ENCODE assay signal across 1 cellular context in the genomic region with DNA sequence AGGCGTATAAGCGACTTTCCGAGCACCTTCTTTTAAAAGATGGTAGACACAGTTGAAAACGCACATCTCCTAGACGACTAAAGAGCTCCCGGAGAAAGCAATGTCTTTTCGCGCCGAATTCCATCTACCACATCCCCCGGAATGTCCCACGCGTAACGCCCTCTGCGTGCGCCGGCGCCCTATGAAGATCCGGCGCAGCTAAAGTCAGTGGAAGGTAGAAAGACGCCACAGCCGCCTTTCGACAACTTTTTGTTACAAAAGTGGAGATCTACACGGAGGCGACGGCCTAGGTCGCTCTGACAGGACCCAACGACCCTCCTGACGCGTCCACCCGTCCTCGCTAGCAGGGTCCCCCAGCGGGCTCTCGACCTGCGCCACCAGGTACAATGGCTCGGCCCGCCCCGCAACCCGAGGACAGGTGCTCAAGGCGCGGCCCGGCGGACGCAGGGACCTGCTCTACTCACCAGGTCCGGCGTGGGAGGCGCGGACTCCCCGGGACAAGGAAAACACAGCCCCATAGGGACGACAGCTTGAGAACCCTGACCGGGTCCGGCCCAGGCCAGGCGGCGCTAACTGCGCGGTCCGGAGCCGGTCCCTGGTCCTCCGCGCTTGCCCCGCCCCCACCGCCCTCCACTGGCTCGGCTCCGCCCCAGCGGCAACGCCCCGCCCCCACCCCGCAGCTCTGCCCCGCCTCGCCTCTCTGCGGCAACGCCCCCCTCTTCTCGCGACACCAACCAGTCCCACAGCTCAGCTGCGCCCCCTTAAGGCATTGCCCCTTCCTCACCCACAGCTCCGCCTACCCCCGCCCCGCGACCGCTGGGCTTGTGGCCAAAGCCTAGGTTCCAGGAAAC.
TF ChIP-seq lines count a peak whose summit lies in the region.

A gene with protein sequence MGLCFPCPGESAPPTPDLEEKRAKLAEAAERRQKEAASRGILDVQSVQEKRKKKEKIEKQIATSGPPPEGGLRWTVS (minus strand): TSS at position 571 of the 851 bp plus-strand sequence. CDS start 53 bp downstream, at position 518.

TF ChIP-seq in HEK293, 187 proteins besides CTCF, POLR2A, EP300 and RAD21 (continued from another document and continues in another):
- TF ChIP-seq ZNF518A (tag by site-specific recombination; conservative IDR thresholded peaks at IDR 0.05; ENCODE audit: low read depth) (no peak), ZNF544 (tag by site-specific recombination; IDR thresholded peaks at IDR 0.05) (no peak), ZNF10 (tag by site-specific recombination; IDR thresholded peaks at IDR 0.05) (no peak), ZNF785 (tag by site-specific recombination; IDR thresholded peaks at IDR 0.05) (no peak), ZNF140 (tag by site-specific recombination; IDR thresholded peaks at IDR 0.05) (no peak), ZFP69B (tag by site-specific recombination; IDR thresholded peaks at IDR 0.05) (0 out of 2 replicates have a peak, but pooled peaks have one; percentile 37), ZNF585B (tag by site-specific recombination; IDR thresholded peaks at IDR 0.05) (no peak), KLF1 (tag by site-specific recombination; IDR thresholded peaks at IDR 0.05) (no peak), GLIS1 (tag by site-specific recombination; IDR thresholded peaks at IDR 0.05) (peak; percentile 33; the same call in 1 of the 2 replicates), ZNF280C (tag by site-specific recombination; IDR thresholded peaks at IDR 0.05) (no peak), SP7 (tag by site-specific recombination; IDR thresholded peaks at IDR 0.05) (no peak), ZFP41 (tag by site-specific recombination; IDR thresholded peaks at IDR 0.05; ENCODE audit: borderline replicate concordance) (no peak), ZNF624 (tag by site-specific recombination; IDR thresholded peaks at IDR 0.05) (no peak), ZNF677 (tag by site-specific recombination; IDR thresholded peaks at IDR 0.05) (no peak), ZBTB21 (tag by site-specific recombination; IDR thresholded peaks at IDR 0.05) (no peak), TRIM28 (IDR thresholded peaks at IDR 0.05; ENCODE audit: borderline replicate concordance, low read length) (no peak), ZBTB17 (tag by site-specific recombination; IDR thresholded peaks at IDR 0.05) (no peak), ZNF561 (tag by site-specific recombination; IDR thresholded peaks at IDR 0.05; ENCODE audit: borderline replicate concordance) (no peak), ZSCAN23 (tag by site-specific recombination; IDR thresholded peaks at IDR 0.05) (no peak), ZNF302 (tag by site-specific recombination; IDR thresholded peaks at IDR 0.05; ENCODE audit: low read depth) (no peak), ZNF350 (tag by site-specific recombination; IDR thresholded peaks at IDR 0.05) (no peak), ZNF26 (tag by site-specific recombination; IDR thresholded peaks at IDR 0.05) (no peak), ZXDB (tag by site-specific recombination; IDR thresholded peaks at IDR 0.05) (0 out of 2 replicates have a peak, but pooled peaks have one; percentile 28), ZNF175 (tag by site-specific recombination; IDR thresholded peaks at IDR 0.05) (no peak), ZNF394 (tag by site-specific recombination; IDR thresholded peaks at IDR 0.05; ENCODE audit: borderline replicate concordance) (no peak), ZNF211 (tag by site-specific recombination; IDR thresholded peaks at IDR 0.05; ENCODE audit: low read depth) (no peak), EGR2 (tag by site-specific recombination; IDR thresholded peaks at IDR 0.05; ENCODE audit: low read depth) (peak; percentile 66), OVOL3 (tag by site-specific recombination; IDR thresholded peaks at IDR 0.05) (no peak), ZNF354C (tag by site-specific recombination; IDR thresholded peaks at IDR 0.05; ENCODE audit: borderline replicate concordance, low read depth) (no peak), ZNF549 (tag by site-specific recombination; IDR thresholded peaks at IDR 0.05) (no peak), REPIN1 (tag by site-specific recombination; IDR thresholded peaks at IDR 0.05; ENCODE audit: low read depth) (no peak), ZNF121 (tag by site-specific recombination; IDR thresholded peaks at IDR 0.05) (no peak), ZNF174 (tag by site-specific recombination; IDR thresholded peaks at IDR 0.05) (no peak), SP2 (tag by site-specific recombination; IDR thresholded peaks at IDR 0.05) (peak; percentile 55), ZNF701 (tag by site-specific recombination; IDR thresholded peaks at IDR 0.05) (no peak), ZNF626 (tag by site-specific recombination; IDR thresholded peaks at IDR 0.05) (no peak), ZNF513 (tag by site-specific recombination; IDR thresholded peaks at IDR 0.05) (no peak), ZNF23 (tag by site-specific recombination; IDR thresholded peaks at IDR 0.05; ENCODE audit: borderline replicate concordance) (no peak), ZNF155 (tag by site-specific recombination; IDR thresholded peaks at IDR 0.05) (no peak), GLI2 (tag by site-specific recombination; IDR thresholded peaks at IDR 0.05; ENCODE audit: borderline replicate concordance, low read depth) (no peak)
- TF ChIP-seq, protein P1, sequence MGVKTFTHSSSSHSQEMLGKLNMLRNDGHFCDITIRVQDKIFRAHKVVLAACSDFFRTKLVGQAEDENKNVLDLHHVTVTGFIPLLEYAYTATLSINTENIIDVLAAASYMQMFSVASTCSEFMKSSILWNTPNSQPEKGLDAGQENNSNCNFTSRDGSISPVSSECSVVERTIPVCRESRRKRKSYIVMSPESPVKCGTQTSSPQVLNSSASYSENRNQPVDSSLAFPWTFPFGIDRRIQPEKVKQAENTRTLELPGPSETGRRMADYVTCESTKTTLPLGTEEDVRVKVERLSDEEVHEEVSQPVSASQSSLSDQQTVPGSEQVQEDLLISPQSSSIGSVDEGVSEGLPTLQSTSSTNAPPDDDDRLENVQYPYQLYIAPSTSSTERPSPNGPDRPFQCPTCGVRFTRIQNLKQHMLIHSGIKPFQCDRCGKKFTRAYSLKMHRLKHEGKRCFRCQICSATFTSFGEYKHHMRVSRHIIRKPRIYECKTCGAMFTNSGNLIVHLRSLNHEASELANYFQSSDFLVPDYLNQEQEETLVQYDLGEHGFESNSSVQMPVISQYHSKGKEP (tag by site-specific recombination; IDR thresholded peaks at IDR 0.05): no peak
- TF ChIP-seq, protein P2, sequence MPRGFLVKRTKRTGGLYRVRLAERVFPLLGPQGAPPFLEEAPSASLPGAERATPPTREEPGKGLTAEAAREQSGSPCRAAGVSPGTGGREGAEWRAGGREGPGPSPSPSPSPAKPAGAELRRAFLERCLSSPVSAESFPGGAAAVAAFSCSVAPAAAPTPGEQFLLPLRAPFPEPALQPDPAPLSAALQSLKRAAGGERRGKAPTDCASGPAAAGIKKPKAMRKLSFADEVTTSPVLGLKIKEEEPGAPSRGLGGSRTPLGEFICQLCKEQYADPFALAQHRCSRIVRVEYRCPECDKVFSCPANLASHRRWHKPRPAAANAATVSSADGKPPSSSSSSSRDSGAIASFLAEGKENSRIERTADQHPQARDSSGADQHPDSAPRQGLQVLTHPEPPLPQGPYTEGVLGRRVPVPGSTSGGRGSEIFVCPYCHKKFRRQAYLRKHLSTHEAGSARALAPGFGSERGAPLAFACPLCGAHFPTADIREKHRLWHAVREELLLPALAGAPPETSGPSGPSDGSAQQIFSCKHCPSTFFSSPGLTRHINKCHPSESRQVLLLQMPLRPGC (tag by site-specific recombination; IDR thresholded peaks at IDR 0.05): no peak
- TF ChIP-seq, protein P3, sequence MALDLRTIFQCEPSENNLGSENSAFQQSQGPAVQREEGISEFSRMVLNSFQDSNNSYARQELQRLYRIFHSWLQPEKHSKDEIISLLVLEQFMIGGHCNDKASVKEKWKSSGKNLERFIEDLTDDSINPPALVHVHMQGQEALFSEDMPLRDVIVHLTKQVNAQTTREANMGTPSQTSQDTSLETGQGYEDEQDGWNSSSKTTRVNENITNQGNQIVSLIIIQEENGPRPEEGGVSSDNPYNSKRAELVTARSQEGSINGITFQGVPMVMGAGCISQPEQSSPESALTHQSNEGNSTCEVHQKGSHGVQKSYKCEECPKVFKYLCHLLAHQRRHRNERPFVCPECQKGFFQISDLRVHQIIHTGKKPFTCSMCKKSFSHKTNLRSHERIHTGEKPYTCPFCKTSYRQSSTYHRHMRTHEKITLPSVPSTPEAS (tag by site-specific recombination; IDR thresholded peaks at IDR 0.05): no peak
- TF ChIP-seq, protein P4, sequence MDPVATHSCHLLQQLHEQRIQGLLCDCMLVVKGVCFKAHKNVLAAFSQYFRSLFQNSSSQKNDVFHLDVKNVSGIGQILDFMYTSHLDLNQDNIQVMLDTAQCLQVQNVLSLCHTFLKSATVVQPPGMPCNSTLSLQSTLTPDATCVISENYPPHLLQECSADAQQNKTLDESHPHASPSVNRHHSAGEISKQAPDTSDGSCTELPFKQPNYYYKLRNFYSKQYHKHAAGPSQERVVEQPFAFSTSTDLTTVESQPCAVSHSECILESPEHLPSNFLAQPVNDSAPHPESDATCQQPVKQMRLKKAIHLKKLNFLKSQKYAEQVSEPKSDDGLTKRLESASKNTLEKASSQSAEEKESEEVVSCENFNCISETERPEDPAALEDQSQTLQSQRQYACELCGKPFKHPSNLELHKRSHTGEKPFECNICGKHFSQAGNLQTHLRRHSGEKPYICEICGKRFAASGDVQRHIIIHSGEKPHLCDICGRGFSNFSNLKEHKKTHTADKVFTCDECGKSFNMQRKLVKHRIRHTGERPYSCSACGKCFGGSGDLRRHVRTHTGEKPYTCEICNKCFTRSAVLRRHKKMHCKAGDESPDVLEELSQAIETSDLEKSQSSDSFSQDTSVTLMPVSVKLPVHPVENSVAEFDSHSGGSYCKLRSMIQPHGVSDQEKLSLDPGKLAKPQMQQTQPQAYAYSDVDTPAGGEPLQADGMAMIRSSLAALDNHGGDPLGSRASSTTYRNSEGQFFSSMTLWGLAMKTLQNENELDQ (tag by site-specific recombination; IDR thresholded peaks at IDR 0.05; ENCODE audit: low read depth): no peak
